10 cellular contexts compared by ENCODE assay signal in genomic region chr1:31772669-31773248, GRCh38.
DNase-seq lines count a peak whose midpoint lies in the region; ATAC-seq and TF ChIP-seq lines count a peak whose summit lies in the region.
"Had no signal": no experiment of that assay in that cellular context is flagged by ENCODE, and none has a peak within 500 bp of the region (broad histone marks: within the 10 kb centered on the region; RNA-seq: fewer than 3 reads in every experiment).

No MANE protein-coding gene starts in this region.

- H3K27ac Mint-ChIP-seq in effector memory CD8-positive, alpha-beta T cell, result peak overlapping the region; percentile 23 to 77
- H3K27ac Mint-ChIP-seq in nephron, result peak overlapping the region in 2 of 3 experiments; percentile 39 to 41

- peak overlapping the region; percentile 84 to 93 for H3K4me3 Mint-ChIP-seq in effector memory CD8-positive, alpha-beta T cell
- H3K4me3 Mint-ChIP-seq in nephron, result peak overlapping the region; percentile 78 to 84 (median 82)

- peak; percentile 57 for ATAC-seq in effector memory CD8-positive, alpha-beta T cell (replicated peaks)
- ATAC-seq in GM18498 (IDR thresholded peaks at IDR 0.05; ENCODE audit: unreplicated experiment) (no peak), HG02642 (IDR thresholded peaks at IDR 0.05; ENCODE audit: poor library complexity, unreplicated experiment) (no peak), HG03108 (IDR thresholded peaks at IDR 0.05; ENCODE audit: unreplicated experiment) (no peak)

- H3K9me3 Mint-ChIP-seq in effector memory CD8-positive, alpha-beta T cell, result no peaks in the 10 kb centered on the region
- peaks cover 3% of the 10 kb centered on the region for H3K9me3 Mint-ChIP-seq in nephron

- H3K36me3 Mint-ChIP-seq in effector memory CD8-positive, alpha-beta T cell (ENCODE audit: insufficient read depth), result peaks cover 4% of the 10 kb centered on the region
- no peaks in the 10 kb centered on the region for H3K36me3 Mint-ChIP-seq in nephron (ENCODE audit: low read depth)

- peaks cover 48 to 61% of the 10 kb centered on the region in 2 donors for H3K27me3 Mint-ChIP-seq in effector memory CD8-positive, alpha-beta T cell
- peaks cover 84% of the 10 kb centered on the region for H3K27me3 Mint-ChIP-seq in nephron (ENCODE audit: low read depth)

- no peak overlapping the region for H3K27ac ChIP-seq in HUES48 (ENCODE audit: low read depth, low read length)
- H3K27ac ChIP-seq: sigmoid colon had no signal

- H3K36me3 ChIP-seq in HUES48 (ENCODE audit: control insufficient read depth, insufficient read depth, low read length), result no peaks in the 10 kb centered on the region
- H3K36me3 ChIP-seq: sigmoid colon had no signal

- H3K4me1 Mint-ChIP-seq in effector memory CD8-positive, alpha-beta T cell (ENCODE audit: low read depth in 2 of 2), result peaks cover 20 to 21% of the 10 kb centered on the region in 2 donors
- H3K4me1 Mint-ChIP-seq in nephron, result peaks cover 74% of the 10 kb centered on the region

- no peak for DNase-seq in AG09309 (ENCODE audit: low read depth)
- no peak for DNase-seq in effector memory CD8-positive, alpha-beta T cell
- no peak for DNase-seq in NK-92 (lab: John Stamatoyannopoulos, UW; ENCODE audit: unreplicated experiment)
- DNase-seq: KBM-7, sigmoid colon had no signal

- peaks cover 55% of the 10 kb centered on the region for H3K27me3 ChIP-seq in HUES48 (ENCODE audit: control insufficient read depth, insufficient read depth, low read length)

- peaks cover 14% of the 10 kb centered on the region for H3K4me1 ChIP-seq in HUES48 (ENCODE audit: control insufficient read depth, insufficient read depth, low read length)

- no peaks in the 10 kb centered on the region for H3K9me3 ChIP-seq in HUES48 (ENCODE audit: control insufficient read depth, insufficient read depth, low read length)
- H3K9me3 ChIP-seq: sigmoid colon had no signal

- H3K4me3 ChIP-seq in AG09309 (ENCODE audit: control insufficient read depth, low read depth, low read length), result peak overlapping the region; percentile 34; the same call in 1 of the 2 replicates
- H3K4me3 ChIP-seq in HUES48 (ENCODE audit: low read depth, low read length), result peak overlapping the region; percentile 58

- H3K9ac ChIP-seq in HUES48 (ENCODE audit: low read depth, low read length), result no peak overlapping the region

- TF ChIP-seq CTCF in AG09309 (IDR thresholded peaks at IDR 0.05; ENCODE audit: control insufficient read depth, insufficient read depth, low read depth, low read length, missing control alignments) (no peak), nephron (IDR thresholded peaks at IDR 0.05; ENCODE audit: unreplicated experiment in 3 of 3) (no peak)
